ENCODE assay signal across 11 cellular contexts in genomic region chr14:101812071-101812470, GRCh38. TPM values are rescaled to one million over a fixed set of nuclear protein-coding genes. Genes with fewer than 3 reads are reported as not detected.
DNase-seq lines count a peak whose midpoint lies in the region; ATAC-seq, FAIRE-seq and TF ChIP-seq lines count a peak whose summit lies in the region.
"Had no signal": no experiment of that assay in that cellular context is flagged by ENCODE, and none has a peak within 500 bp of the region (broad histone marks: within the 10 kb centered on the region; RNA-seq: fewer than 3 reads in every experiment).

No MANE protein-coding gene starts in this region.

- FAIRE-seq in GM19239 (lab: Jason Lieb, UNC): peak; percentile 26
- FAIRE-seq: pancreas had no signal

- no peak for TF ChIP-seq EP300 in gastroesophageal sphincter (IDR thresholded peaks at IDR 0.05)

- DNase-seq in GM19239 (ENCODE audit: insufficient read length, low spot score) (no peak), NCI-H2081 (lab: John Stamatoyannopoulos, UW) (no peak), G401 (ENCODE audit: low spot score) (no peak), foreskin melanocyte (no peak), inferior parietal cortex (ENCODE audit: extremely low spot score) (no peak)
- DNase-seq: activated gamma-delta T cell treated with Interleukin-2 at 50 U/mL for 16 hours, RPMI8226 had no signal

- peak overlapping the region; percentile 92 for H3K27ac Mint-ChIP-seq in T-helper 1 cell treated with Interleukin-12 subunit alpha and Interleukin-12 subunit beta and Interleukin-4 antibody, amounts not matched to agents 30 μg/mL and 1 μg/mL, for 36 hours

- WGBS in gastroesophageal sphincter (ENCODE audit: low coverage in 1 of 2), 2 donors: 73 to 74% methylated on average over 5 to 9 of the region's 11 CpGs

- H3K27ac ChIP-seq in gastroesophageal sphincter (peak overlapping the region in 3 of 4 donors; percentile 93 to 99 (median 97)), skin epidermis (peak overlapping the region in 17 of 21 experiments; percentile 9 to 99 (median 95))

- H3K27me3 ChIP-seq in gastroesophageal sphincter: no peaks in the 10 kb centered on the region
- H3K27me3 ChIP-seq: pancreas had no signal

- no peak for ATAC-seq in gastroesophageal sphincter
- ATAC-seq: pancreas had no signal

- in situ Hi-C loops in G401 (cut with HindIII; ENCODE audit: low sequenced_read_pairs): no loop called here

- peaks cover 10 to 70% (median 17%) of the 10 kb centered on the region in 3 donors for H3K4me1 ChIP-seq in gastroesophageal sphincter

- peaks cover 40% of the 10 kb centered on the region for H3K36me3 Mint-ChIP-seq in T-helper 1 cell treated with Interleukin-12 subunit alpha and Interleukin-12 subunit beta and Interleukin-4 antibody, amounts not matched to agents 30 μg/mL and 1 μg/mL, for 36 hours (ENCODE audit: low read depth)

- no peaks in the 10 kb centered on the region for H3K27me3 Mint-ChIP-seq in T-helper 1 cell treated with Interleukin-12 subunit alpha and Interleukin-12 subunit beta and Interleukin-4 antibody, amounts not matched to agents 30 μg/mL and 1 μg/mL, for 36 hours (ENCODE audit: low read depth)

- H3K9me3 ChIP-seq in gastroesophageal sphincter: no peaks in the 10 kb centered on the region
- H3K9me3 ChIP-seq: pancreas had no signal

- H3K9me3 Mint-ChIP-seq in T-helper 1 cell treated with Interleukin-12 subunit alpha and Interleukin-12 subunit beta and Interleukin-4 antibody, amounts not matched to agents 30 μg/mL and 1 μg/mL, for 36 hours: no peaks in the 10 kb centered on the region

- peak overlapping the region; percentile 95 for H3K4me3 Mint-ChIP-seq in T-helper 1 cell treated with Interleukin-12 subunit alpha and Interleukin-12 subunit beta and Interleukin-4 antibody, amounts not matched to agents 30 μg/mL and 1 μg/mL, for 36 hours

- H3K4me3 ChIP-seq in gastroesophageal sphincter: no peak overlapping the region
- H3K4me3 ChIP-seq in skin epidermis: peak overlapping the region in 2 of 7 experiments; percentile 10 to 66

- H3K4me1 Mint-ChIP-seq in T-helper 1 cell treated with Interleukin-12 subunit alpha and Interleukin-12 subunit beta and Interleukin-4 antibody, amounts not matched to agents 30 μg/mL and 1 μg/mL, for 36 hours (ENCODE audit: low read depth): peaks cover 61% of the 10 kb centered on the region

- TF ChIP-seq POLR2A in gastroesophageal sphincter (IDR thresholded peaks at IDR 0.05): no peak

- H3K36me3 ChIP-seq in gastroesophageal sphincter: no peaks in the 10 kb centered on the region
- H3K36me3 ChIP-seq: pancreas had no signal

- TF ChIP-seq CTCF in gastroesophageal sphincter (IDR thresholded peaks at IDR 0.05): no peak

RNA-seq across cellular contexts. Expression of gene PPP2R5C, which starts 50.6 kb away (rescaled TPM):
- total RNA-seq in gastroesophageal sphincter: 100 to 1,000 TPM; 123 to 199 (median 131) TPM
- total RNA-seq in G401 (2014; rRNA removed; shearing (Covaris generic)): 93.7 and 118 TPM in 2 replicates
